ENCODE assay signal across 8 cellular contexts in the genomic region with DNA sequence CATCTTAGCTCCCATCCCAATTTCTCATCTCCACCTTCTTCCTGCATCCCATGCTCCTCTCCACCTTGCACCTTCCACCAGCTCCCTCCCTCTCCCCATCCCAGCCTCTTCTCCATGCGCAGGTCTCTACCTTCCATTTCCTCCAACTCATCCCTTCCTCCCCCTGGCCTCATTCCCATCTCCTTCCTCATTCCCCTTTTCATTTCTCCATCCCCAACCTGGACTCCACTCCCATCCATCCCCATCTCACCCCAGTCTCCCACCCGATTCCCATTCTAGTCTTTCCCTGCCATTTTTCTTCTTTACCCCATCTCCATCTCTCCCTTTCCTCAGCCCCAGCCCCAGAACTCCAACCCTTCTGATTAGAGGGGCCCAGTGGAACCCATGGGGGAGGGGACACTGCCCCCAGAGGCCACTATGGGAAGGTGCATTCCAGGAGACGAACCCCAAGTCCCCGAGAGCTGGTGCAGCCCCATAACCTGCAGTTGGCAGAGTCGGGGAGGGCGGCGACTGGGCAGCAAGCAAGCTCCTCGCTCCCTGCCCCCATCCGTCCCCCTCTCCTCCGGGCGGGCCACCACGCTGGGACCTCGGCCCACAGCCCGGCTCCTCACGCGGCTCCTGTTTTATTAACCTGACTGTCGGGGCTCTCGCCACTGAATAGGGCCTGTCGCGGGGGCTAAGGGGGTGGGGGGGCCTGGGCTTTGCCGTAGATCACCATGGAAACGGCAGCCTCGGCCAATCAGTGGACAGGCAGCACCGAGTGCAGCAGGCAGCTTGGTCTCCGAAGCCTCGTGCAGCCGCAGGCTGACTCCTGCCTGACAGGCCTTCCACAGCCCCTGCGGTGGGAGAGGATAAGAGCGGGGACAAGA.
DNase-seq lines count a peak whose midpoint lies in the region; ATAC-seq, FAIRE-seq and TF ChIP-seq lines count a peak whose summit lies in the region.

No MANE protein-coding gene starts in this region.

- intact Hi-C loops in OCI-LY7 (cut with micrococcal nuclease; ENCODE audit: unreplicated experiment) (loop anchor here (5.0 kb wide), 1 partner anchor 66 kb away; the partner anchor contains the start of gene PCDH1), stomach (cut with DNase I; ENCODE audit: low total_unique reads) (no loop called here)

- no peaks in the 10 kb centered on the region for H3K9me2 ChIP-seq in OCI-LY7 (ENCODE audit: insufficient read depth, low read length)

- H3K4me1 ChIP-seq in ES-I3 (ENCODE audit: insufficient read depth, low read length), result peaks cover 39% of the 10 kb centered on the region
- peaks cover 18% of the 10 kb centered on the region; the same call in 1 of the 2 replicates for H3K4me1 ChIP-seq in H9 (ENCODE audit: insufficient read depth, low read length)
- H3K4me1 ChIP-seq in OCI-LY7 (ENCODE audit: insufficient read depth, low read length, poor library complexity, severe bottlenecking), result peaks cover 12% of the 10 kb centered on the region
- no peaks in the 10 kb centered on the region for H3K4me1 ChIP-seq in astrocyte (ENCODE audit: insufficient read depth, low read length)
- peaks cover 4 to 13% (median 8%) of the 10 kb centered on the region in 4 donors for H3K4me1 ChIP-seq in stomach

- no peak overlapping the region for H3T11ph ChIP-seq in H9 (ENCODE audit: low read length)

- H3K9me3 ChIP-seq in ES-I3 (ENCODE audit: control insufficient read depth, insufficient read depth, low read length), result no peaks in the 10 kb centered on the region
- H3K9me3 ChIP-seq in H9 (ENCODE audit: control insufficient read depth, low read depth, low read length), result no peaks in the 10 kb centered on the region
- no peaks in the 10 kb centered on the region for H3K9me3 ChIP-seq in OCI-LY7 (ENCODE audit: low read length)
- H3K9me3 ChIP-seq in astrocyte (ENCODE audit: insufficient read depth, low read depth, low read length), result no peaks in the 10 kb centered on the region
- no peaks in the 10 kb centered on the region for H3K9me3 ChIP-seq in stomach

- H2BK5ac ChIP-seq in H9 (ENCODE audit: insufficient read length, low read length), result no peak overlapping the region

- H2BK20ac ChIP-seq in H9 (ENCODE audit: low read depth, low read length, poor library complexity, severe bottlenecking), result no peak overlapping the region

- H3K4me1 Mint-ChIP-seq in H9 (peaks cover 67 to 78% of the 10 kb centered on the region in 2 experiments), astrocyte (ENCODE audit: low read depth, unreplicated experiment) (peaks cover 1% of the 10 kb centered on the region), immature natural killer cell (no peaks in the 10 kb centered on the region)

- H2AK5ac ChIP-seq in H9 (ENCODE audit: insufficient read length, low read length), result no peak overlapping the region

- H3K36me3 ChIP-seq in ES-I3 (ENCODE audit: insufficient read depth, low read length) (no peaks in the 10 kb centered on the region), OCI-LY7 (ENCODE audit: insufficient read depth, low read length) (no peaks in the 10 kb centered on the region), astrocyte (ENCODE audit: insufficient read depth, low read length) (no peaks in the 10 kb centered on the region), stomach (no peaks in the 10 kb centered on the region)

- BruUV-seq in OCI-LY7 (replicated peaks; lab: Mats Ljungman, UMichigan), result no TSS peak

- no peak overlapping the region for H4K8ac ChIP-seq in H9 (replicated peaks; ENCODE audit: insufficient read length, low read depth, low read length)

- H3K27ac Mint-ChIP-seq in H9 (peak overlapping the region in 2 of 3 experiments; percentile 67 to 96; a peak in 5 of 7 replicates), astrocyte (ENCODE audit: unreplicated experiment) (no peak overlapping the region), immature natural killer cell (no peak overlapping the region)

- H3K9me3 Mint-ChIP-seq in H9 (no peaks in the 10 kb centered on the region; a peak in 1 of 5 replicates), astrocyte (ENCODE audit: unreplicated experiment) (no peaks in the 10 kb centered on the region), immature natural killer cell (peaks cover 0 to 5% (median 0%) of the 10 kb centered on the region in 6 donors)

- no peak for TF ChIP-seq EP300 in stomach (IDR thresholded peaks at IDR 0.05)

- no peak overlapping the region for H3K4ac ChIP-seq in H9 (ENCODE audit: low read depth, low read length)

- peak overlapping the region; percentile 57 to 76 for H3K4me3 Mint-ChIP-seq in H9
- peak overlapping the region; percentile 40 for H3K4me3 Mint-ChIP-seq in astrocyte (ENCODE audit: unreplicated experiment)
- no peak overlapping the region for H3K4me3 Mint-ChIP-seq in immature natural killer cell

- H2AFZ ChIP-seq in H9 (ENCODE audit: low read length) (no peak overlapping the region), OCI-LY7 (ENCODE audit: low read length) (no peak overlapping the region), astrocyte (ENCODE audit: low read depth, low read length) (peak overlapping the region; percentile 52)

- no peak for TF ChIP-seq POLR2A in stomach (IDR thresholded peaks at IDR 0.05)

- DNase-seq in H9 (peak; percentile 82), OCI-LY7 (ENCODE audit: low spot score) (peak; percentile 49), astrocyte (ENCODE audit: low read depth) (no peak), immature natural killer cell (peak; percentile 4 to 20 (median 9)), stomach (no peak), NCI-H510A (lab: John Stamatoyannopoulos, UW) (no peak)

- H4K5ac ChIP-seq in H9 (ENCODE audit: insufficient read length, low read depth, low read length), result no peak overlapping the region

- H3K18ac ChIP-seq in H9 (ENCODE audit: insufficient read length, low read depth, low read length), result no peak overlapping the region

- H3K23me2 ChIP-seq in H9 (ENCODE audit: insufficient read length, low read depth, low read length, poor library complexity, severe bottlenecking), result no peaks in the 10 kb centered on the region

- H3K4me3 ChIP-seq in OCI-LY7 (ENCODE audit: low read depth, low read length, poor library complexity, severe bottlenecking) (no peak overlapping the region), astrocyte (ENCODE audit: insufficient read depth, low read depth, low read length) (no peak overlapping the region), stomach (peak overlapping the region in 3 of 4 donors; percentile 4 to 16 (median 9))

- ATAC-seq in HG03025 (IDR thresholded peaks at IDR 0.05; ENCODE audit: low FRiP score, unreplicated experiment), result no peak

- H2BK120ac ChIP-seq in H9 (ENCODE audit: low read depth, low read length, poor library complexity, severe bottlenecking), result no peak overlapping the region

- CTCF ChIA-PET in OCI-LY7 (lab: Charles Lee; ENCODE audit: unreplicated experiment), result interaction anchor here (0.6 kb wide), 1 partner anchor 64 kb away, joined by 14 read pairs; no protein-coding TSS in a partner anchor

- H4K91ac ChIP-seq in H9 (ENCODE audit: insufficient read length, low read depth, low read length), result no peak overlapping the region

- H3K9ac ChIP-seq in ES-I3 (ENCODE audit: low read depth, low read length) (peak overlapping the region; percentile 26; the same call in 1 of the 2 replicates), H9 (ENCODE audit: extremely low read depth, insufficient read length, low read length) (no peak overlapping the region), astrocyte (ENCODE audit: low read length) (no peak overlapping the region)

- H4K20me1 ChIP-seq in H9 (ENCODE audit: control insufficient read depth, insufficient read depth, insufficient read length), result no peaks in the 10 kb centered on the region
- no peaks in the 10 kb centered on the region for H4K20me1 ChIP-seq in OCI-LY7 (ENCODE audit: insufficient read depth, low read length)
- no peaks in the 10 kb centered on the region for H4K20me1 ChIP-seq in astrocyte (ENCODE audit: insufficient read depth, low read length)

- H3K79me2 ChIP-seq in H9 (ENCODE audit: insufficient read depth, low read length) (no peaks in the 10 kb centered on the region), OCI-LY7 (ENCODE audit: insufficient read depth, low read depth, low read length) (no peaks in the 10 kb centered on the region), astrocyte (ENCODE audit: insufficient read depth, low read length) (no peaks in the 10 kb centered on the region)

- no peak overlapping the region for H3K23ac ChIP-seq in H9 (ENCODE audit: insufficient read length, low read depth, low read length)

- TF ChIP-seq CTCF in H9 (conservative IDR thresholded peaks at IDR 0.05) (peak; percentile 84), OCI-LY7 (conservative IDR thresholded peaks at IDR 0.05; ENCODE audit: low read length) (peak; percentile 83), astrocyte (IDR thresholded peaks at IDR 0.05; ENCODE audit: insufficient read depth, low read depth, low read length) (peak; percentile 44), stomach (IDR thresholded peaks at IDR 0.05) (peak in 4 of 7 experiments; percentile 20 to 60 (median 34))

- FAIRE-seq in astrocyte (lab: Jason Lieb, UNC), result no peak

- H3K79me1 ChIP-seq in H9 (ENCODE audit: insufficient read depth, low read depth, low read length, poor library complexity, severe bottlenecking), result no peaks in the 10 kb centered on the region

- H3K27ac ChIP-seq in H9 (ENCODE audit: insufficient read length, low read depth, low read length) (no peak overlapping the region), OCI-LY7 (ENCODE audit: low read depth, low read length, poor library complexity, severe bottlenecking) (no peak overlapping the region), astrocyte (ENCODE audit: low read depth, low read length) (no peak overlapping the region), stomach (no peak overlapping the region)

- H3K36me3 Mint-ChIP-seq in H9 (ENCODE audit: insufficient read depth in 1 of 3, low read depth in 3 of 3) (no peaks in the 10 kb centered on the region; a peak in 2 of 7 replicates), astrocyte (ENCODE audit: low read depth, unreplicated experiment) (no peaks in the 10 kb centered on the region), immature natural killer cell (no peaks in the 10 kb centered on the region)

- H3K27me3 ChIP-seq in H9 (ENCODE audit: insufficient read depth, low read length) (no peaks in the 10 kb centered on the region), astrocyte (ENCODE audit: insufficient read depth, low read length) (peaks cover 26% of the 10 kb centered on the region), stomach (peaks cover 0 to 77% (median 9%) of the 10 kb centered on the region in 3 donors)

- peak overlapping the region; percentile 24 for H3K4me2 ChIP-seq in H9 (ENCODE audit: insufficient read depth, insufficient read length, low read length)
- no peak overlapping the region for H3K4me2 ChIP-seq in OCI-LY7 (ENCODE audit: low read length)
- peak overlapping the region; percentile 59 for H3K4me2 ChIP-seq in astrocyte (ENCODE audit: low read length)

- no peak overlapping the region for H2BK15ac ChIP-seq in H9 (ENCODE audit: low read depth, low read length)

- H2BK12ac ChIP-seq in H9 (ENCODE audit: insufficient read length, low read depth, low read length), result no peak overlapping the region

- WGBS in H9 (ENCODE audit: extremely low coverage, insufficient read length, low lambda C conversion rate), result 100% methylated on average over 1 of the region's 29 CpGs
- WGBS in stomach, 5 donors, result 19 to 36% (median 20%) methylated on average over 8 to 29 of the region's 29 CpGs

- no peak overlapping the region for H3K56ac ChIP-seq in H9 (ENCODE audit: insufficient read length, low read depth, low read length)

- no peak overlapping the region for H3K14ac ChIP-seq in H9 (ENCODE audit: insufficient read depth, low read length)

- POLR2A ChIA-PET in OCI-LY7 (lab: Charles Lee), result no interaction called here

- H3K27me3 Mint-ChIP-seq in H9 (ENCODE audit: low read depth) (peaks cover 34% of the 10 kb centered on the region), astrocyte (ENCODE audit: low read depth, unreplicated experiment) (peaks cover 61% of the 10 kb centered on the region), immature natural killer cell (ENCODE audit: low read depth in 3 of 3) (peaks cover 7 to 13% (median 11%) of the 10 kb centered on the region in 3 donors)

Comparison
In these comparisons a context has a peak if more than half of its experiments do, and no peak if none do; other contexts are left out.
1. DNase-seq: peak in H9 (single experiment), OCI-LY7 (single experiment) and immature natural killer cell (3 of 3); none in astrocyte (single experiment), stomach (single experiment) and NCI-H510A (single experiment).
2. H3K27ac Mint-ChIP-seq: peak in H9 (2 of 3); none in astrocyte (single experiment) and immature natural killer cell (0 of 6).
3. H3K4me3 Mint-ChIP-seq: peak in H9 (2 of 2) and astrocyte (single experiment); none in immature natural killer cell (0 of 5).
4. CTCF ChIP-seq: peak in every context shown above with its lines; median percentile 84 in H9; 83 in OCI-LY7; 44 in astrocyte; 34 in stomach.
5. H3K4me3 ChIP-seq: peak in stomach (3 of 4); none in OCI-LY7 (single experiment) and astrocyte (single experiment).